21 cellular contexts compared by ENCODE assay signal in genomic region chr1:29670752-29671151, GRCh38.
DNase-seq lines count a peak whose midpoint lies in the region; ATAC-seq and TF ChIP-seq lines count a peak whose summit lies in the region.
"Had no signal": no experiment of that assay in that cellular context is flagged by ENCODE, and none has a peak within 500 bp of the region (broad histone marks: within the 10 kb centered on the region; RNA-seq: fewer than 3 reads in every experiment).

No MANE protein-coding gene starts in this region.

- no peaks in the 10 kb centered on the region for H3K4me1 Mint-ChIP-seq in activated CD4-positive, alpha-beta memory T cell treated with anti-CD3 and anti-CD28 coated beads, Interleukin-2, amount 10 ng/mL, durations not matched to agents 7 days and 5 days
- H3K4me1 Mint-ChIP-seq in activated CD4-positive, alpha-beta memory T cell treated with anti-CD3 and anti-CD28 coated beads for 36 hours (ENCODE audit: low read depth): no peaks in the 10 kb centered on the region
- H3K4me1 Mint-ChIP-seq in stimulated activated effector memory CD8-positive, alpha-beta T cell treated with anti-CD3 and anti-CD28 coated beads, Interleukin-12 subunit alpha, Interleukin-12 subunit beta, amount 100 ng/mL, for 72 hours: no peaks in the 10 kb centered on the region

- H3K27me3 ChIP-seq in lung (ENCODE audit: control insufficient read depth, insufficient read depth): no peaks in the 10 kb centered on the region
- H3K27me3 ChIP-seq: BLaER1 treated with 17β-estradiol and CSF1 and Interleukin-3, amounts not matched to agents 10 nM and 100 nM had no signal

- H3K27me3 Mint-ChIP-seq in activated CD4-positive, alpha-beta memory T cell treated with anti-CD3 and anti-CD28 coated beads, Interleukin-2, amount 10 ng/mL, durations not matched to agents 7 days and 5 days: peaks cover 12% of the 10 kb centered on the region
- H3K27me3 Mint-ChIP-seq in activated CD4-positive, alpha-beta memory T cell treated with anti-CD3 and anti-CD28 coated beads for 36 hours: peaks cover 6% of the 10 kb centered on the region

- TF ChIP-seq CTCF in coronary artery (IDR thresholded peaks at IDR 0.05) (no peak), lung (IDR thresholded peaks at IDR 0.05; ENCODE audit: control extremely low read depth, extremely low read depth) (no peak)

- POLR2A ChIA-PET in activated CD4-positive, alpha-beta memory T cell treated with anti-CD3 and anti-CD28 coated beads, Interleukin-2, amount 10 ng/mL, durations not matched to agents 7 days and 5 days (lab: Charles Lee): no interaction called here
- POLR2A ChIA-PET in activated CD4-positive, alpha-beta memory T cell treated with anti-CD3 and anti-CD28 coated beads for 36 hours (lab: Charles Lee): no interaction called here

- H3K4me3 ChIP-seq in coronary artery (no peak overlapping the region), lung (no peak overlapping the region)
- H3K4me3 ChIP-seq: BLaER1 treated with 17β-estradiol and CSF1 and Interleukin-3, amounts not matched to agents 10 nM and 100 nM had no signal

- H3K27ac ChIP-seq in coronary artery (no peak overlapping the region), lung (ENCODE audit: low read depth in 1 of 2, low read length in 1 of 2) (no peak overlapping the region)
- H3K27ac ChIP-seq: BLaER1 treated with 17β-estradiol and CSF1 and Interleukin-3, amounts not matched to agents 10 nM and 100 nM had no signal

- no peaks in the 10 kb centered on the region for H3K4me1 ChIP-seq in lung (ENCODE audit: control insufficient read depth in 2 of 2, insufficient read depth in 2 of 2, low read length in 2 of 2)

- H3K36me3 Mint-ChIP-seq in activated CD4-positive, alpha-beta memory T cell treated with anti-CD3 and anti-CD28 coated beads, Interleukin-2, amount 10 ng/mL, durations not matched to agents 7 days and 5 days (ENCODE audit: low read depth): no peaks in the 10 kb centered on the region
- no peaks in the 10 kb centered on the region for H3K36me3 Mint-ChIP-seq in activated CD4-positive, alpha-beta memory T cell treated with anti-CD3 and anti-CD28 coated beads for 36 hours
- no peaks in the 10 kb centered on the region for H3K36me3 Mint-ChIP-seq in stimulated activated effector memory CD8-positive, alpha-beta T cell treated with anti-CD3 and anti-CD28 coated beads, Interleukin-12 subunit alpha, Interleukin-12 subunit beta, amount 100 ng/mL, for 72 hours
- H3K36me3 Mint-ChIP-seq: CD8-positive, alpha-beta T cell; IgD-negative memory B cell had no signal

- 94 to 95% methylated on average over 7 of the region's 7 CpGs for WGBS in lung, 2 donors

- H3K36me3 ChIP-seq in lung (ENCODE audit: control insufficient read depth in 2 of 2, insufficient read depth in 2 of 2, low read length in 2 of 2): no peaks in the 10 kb centered on the region
- H3K36me3 ChIP-seq: BLaER1 treated with 17β-estradiol and CSF1 and Interleukin-3, amounts not matched to agents 10 nM and 100 nM had no signal

- CTCF ChIA-PET in activated CD4-positive, alpha-beta memory T cell treated with anti-CD3 and anti-CD28 coated beads, Interleukin-2, amount 10 ng/mL, durations not matched to agents 7 days and 5 days (lab: Charles Lee): no interaction called here
- CTCF ChIA-PET in activated CD4-positive, alpha-beta memory T cell treated with anti-CD3 and anti-CD28 coated beads for 36 hours (lab: Charles Lee): interaction anchor here (1.4 kb wide), 1 partner anchor 33 kb away, joined by 3 read pairs; no protein-coding TSS in a partner anchor

- no peak overlapping the region for H3K27ac Mint-ChIP-seq in activated CD4-positive, alpha-beta memory T cell treated with anti-CD3 and anti-CD28 coated beads, Interleukin-2, amount 10 ng/mL, durations not matched to agents 7 days and 5 days
- no peak overlapping the region for H3K27ac Mint-ChIP-seq in activated CD4-positive, alpha-beta memory T cell treated with anti-CD3 and anti-CD28 coated beads for 36 hours
- no peak overlapping the region for H3K27ac Mint-ChIP-seq in stimulated activated effector memory CD8-positive, alpha-beta T cell treated with anti-CD3 and anti-CD28 coated beads, Interleukin-12 subunit alpha, Interleukin-12 subunit beta, amount 100 ng/mL, for 72 hours
- H3K27ac Mint-ChIP-seq: CD8-positive, alpha-beta T cell; IgD-negative memory B cell had no signal

- no peak for ATAC-seq in lung (ENCODE audit: insufficient read depth, low FRiP score)
- peak; percentile 38 for ATAC-seq in stimulated activated effector memory CD8-positive, alpha-beta T cell treated with anti-CD3 and anti-CD28 coated beads, Interleukin-12 subunit alpha, Interleukin-12 subunit beta, amount 100 ng/mL, for 72 hours
- no peak for ATAC-seq in GM18873 (IDR thresholded peaks at IDR 0.05; ENCODE audit: low FRiP score, unreplicated experiment)
- ATAC-seq: CD8-positive, alpha-beta T cell had no signal

- H3K9me3 ChIP-seq in lung (ENCODE audit: control insufficient read depth in 2 of 2, insufficient read depth in 1 of 2, low read length in 1 of 2): no peaks in the 10 kb centered on the region
- H3K9me3 ChIP-seq: BLaER1 treated with 17β-estradiol and CSF1 and Interleukin-3, amounts not matched to agents 10 nM and 100 nM had no signal

- no peak overlapping the region for H3K4me3 Mint-ChIP-seq in activated CD4-positive, alpha-beta memory T cell treated with anti-CD3 and anti-CD28 coated beads, Interleukin-2, amount 10 ng/mL, durations not matched to agents 7 days and 5 days
- H3K4me3 Mint-ChIP-seq in activated CD4-positive, alpha-beta memory T cell treated with anti-CD3 and anti-CD28 coated beads for 36 hours: no peak overlapping the region
- no peak overlapping the region for H3K4me3 Mint-ChIP-seq in stimulated activated effector memory CD8-positive, alpha-beta T cell treated with anti-CD3 and anti-CD28 coated beads, Interleukin-12 subunit alpha, Interleukin-12 subunit beta, amount 100 ng/mL, for 72 hours
- H3K4me3 Mint-ChIP-seq: CD8-positive, alpha-beta T cell; IgD-negative memory B cell had no signal

- no peaks in the 10 kb centered on the region for H3K9me3 Mint-ChIP-seq in activated CD4-positive, alpha-beta memory T cell treated with anti-CD3 and anti-CD28 coated beads, Interleukin-2, amount 10 ng/mL, durations not matched to agents 7 days and 5 days
- H3K9me3 Mint-ChIP-seq in activated CD4-positive, alpha-beta memory T cell treated with anti-CD3 and anti-CD28 coated beads for 36 hours: no peaks in the 10 kb centered on the region
- no peaks in the 10 kb centered on the region for H3K9me3 Mint-ChIP-seq in stimulated activated effector memory CD8-positive, alpha-beta T cell treated with anti-CD3 and anti-CD28 coated beads, Interleukin-12 subunit alpha, Interleukin-12 subunit beta, amount 100 ng/mL, for 72 hours
- H3K9me3 Mint-ChIP-seq: CD8-positive, alpha-beta T cell had no signal

- intact Hi-C loops in activated CD4-positive, alpha-beta memory T cell treated with anti-CD3 and anti-CD28 coated beads for 36 hours (cut with micrococcal nuclease): no loop called here
- intact Hi-C loops in posterior vena cava (cut with DNase I): no loop called here

- peak; percentile 9 for DNase-seq in activated CD4-positive, alpha-beta memory T cell treated with anti-CD3 and anti-CD28 coated beads, Interleukin-2, amount 10 ng/mL, durations not matched to agents 7 days and 5 days
- no peak for DNase-seq in activated CD4-positive, alpha-beta memory T cell treated with anti-CD3 and anti-CD28 coated beads for 36 hours
- DNase-seq in coronary artery (ENCODE audit: low spot score): peak; percentile 52
- DNase-seq in lung (ENCODE audit: low spot score): peak; percentile 25
- DNase-seq in stimulated activated effector memory CD8-positive, alpha-beta T cell treated with anti-CD3 and anti-CD28 coated beads, Interleukin-12 subunit alpha, Interleukin-12 subunit beta, amount 100 ng/mL, for 72 hours (ENCODE audit: low spot score in 2 of 2): peak in 1 of 2 donors; percentile 41
- DNase-seq in posterior vena cava (ENCODE audit: low spot score): no peak
- no peak for DNase-seq in C1 segment of cervical spinal cord (lab: John Stamatoyannopoulos, UW)
- DNase-seq: 8988T, DMS153, GOT3, NCI-H1105, NCI-H146, NCI-H2029 treated with DMSO at 0.1 percent for 48 hours, NCI-H345, NCI-H524, NCI-H774, OCI-M1 had no signal

Comparison
In these comparisons a context has a peak if more than half of its experiments do, and no peak if none do; other contexts are left out.
1. DNase-seq: peak in activated CD4-positive, alpha-beta memory T cell treated with anti-CD3 and anti-CD28 coated beads, Interleukin-2, amount 10 ng/mL, durations not matched to agents 7 days and 5 days (single experiment), coronary artery (single experiment) and lung (single experiment); none in activated CD4-positive, alpha-beta memory T cell treated with anti-CD3 and anti-CD28 coated beads for 36 hours (single experiment), posterior vena cava (single experiment) and C1 segment of cervical spinal cord (0 of 14).